ENCODE assay signal across 1 cellular context in the genomic region with DNA sequence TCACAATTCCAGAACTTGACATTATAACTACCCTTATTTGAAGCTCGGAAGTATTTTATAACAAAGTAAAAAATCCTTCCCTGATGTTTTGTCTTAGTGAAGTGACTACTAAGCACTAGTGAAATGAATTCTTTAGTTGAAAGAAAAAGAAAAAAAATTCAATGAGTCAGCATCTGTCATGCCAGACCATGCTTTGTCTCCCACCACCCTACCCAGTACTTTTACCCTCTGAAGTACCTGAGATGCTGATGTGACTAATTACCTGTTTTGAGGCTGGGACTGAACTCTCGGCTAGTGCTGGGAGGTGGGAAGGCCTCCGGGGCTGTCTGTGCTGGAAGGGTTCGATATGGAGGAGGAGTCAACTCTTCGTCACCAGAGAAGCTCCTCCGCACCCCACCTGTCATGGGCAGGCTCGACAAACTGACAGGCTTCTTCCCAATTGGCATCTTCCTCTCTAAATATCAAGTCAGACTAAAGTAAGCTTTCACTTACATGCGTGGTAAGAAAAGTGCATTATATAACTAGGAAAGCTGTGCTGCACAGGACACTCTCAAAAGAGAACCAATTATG.
TF ChIP-seq lines count a peak whose summit lies in the region.

No MANE protein-coding gene starts in this region.

TF ChIP-seq in HepG2, 621 proteins besides CTCF, POLR2A, EP300 and RAD21:
- no peak for TF ChIP-seq ZNF7 (CRISPR knock-in tag; IDR thresholded peaks at IDR 0.05)
- TF ChIP-seq ZNF224 (CRISPR knock-in tag; IDR thresholded peaks at IDR 0.05), result no peak
- TF ChIP-seq, protein P1, sequence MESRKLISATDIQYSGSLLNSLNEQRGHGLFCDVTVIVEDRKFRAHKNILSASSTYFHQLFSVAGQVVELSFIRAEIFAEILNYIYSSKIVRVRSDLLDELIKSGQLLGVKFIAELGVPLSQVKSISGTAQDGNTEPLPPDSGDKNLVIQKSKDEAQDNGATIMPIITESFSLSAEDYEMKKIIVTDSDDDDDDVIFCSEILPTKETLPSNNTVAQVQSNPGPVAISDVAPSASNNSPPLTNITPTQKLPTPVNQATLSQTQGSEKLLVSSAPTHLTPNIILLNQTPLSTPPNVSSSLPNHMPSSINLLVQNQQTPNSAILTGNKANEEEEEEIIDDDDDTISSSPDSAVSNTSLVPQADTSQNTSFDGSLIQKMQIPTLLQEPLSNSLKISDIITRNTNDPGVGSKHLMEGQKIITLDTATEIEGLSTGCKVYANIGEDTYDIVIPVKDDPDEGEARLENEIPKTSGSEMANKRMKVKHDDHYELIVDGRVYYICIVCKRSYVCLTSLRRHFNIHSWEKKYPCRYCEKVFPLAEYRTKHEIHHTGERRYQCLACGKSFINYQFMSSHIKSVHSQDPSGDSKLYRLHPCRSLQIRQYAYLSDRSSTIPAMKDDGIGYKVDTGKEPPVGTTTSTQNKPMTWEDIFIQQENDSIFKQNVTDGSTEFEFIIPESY (CRISPR knock-in tag; IDR thresholded peaks at IDR 0.05), result no peak
- TF ChIP-seq CBX2 (IDR thresholded peaks at IDR 0.05; ENCODE audit: low read depth, low read length), result no peak
- TF ChIP-seq CBX2 (CRISPR knock-in tag; IDR thresholded peaks at IDR 0.05; ENCODE audit: low read depth), result no peak
- TF ChIP-seq MAFF (IDR thresholded peaks at IDR 0.05; ENCODE audit: low read depth, low read length), result peak; percentile 87
- TF ChIP-seq, protein P2, sequence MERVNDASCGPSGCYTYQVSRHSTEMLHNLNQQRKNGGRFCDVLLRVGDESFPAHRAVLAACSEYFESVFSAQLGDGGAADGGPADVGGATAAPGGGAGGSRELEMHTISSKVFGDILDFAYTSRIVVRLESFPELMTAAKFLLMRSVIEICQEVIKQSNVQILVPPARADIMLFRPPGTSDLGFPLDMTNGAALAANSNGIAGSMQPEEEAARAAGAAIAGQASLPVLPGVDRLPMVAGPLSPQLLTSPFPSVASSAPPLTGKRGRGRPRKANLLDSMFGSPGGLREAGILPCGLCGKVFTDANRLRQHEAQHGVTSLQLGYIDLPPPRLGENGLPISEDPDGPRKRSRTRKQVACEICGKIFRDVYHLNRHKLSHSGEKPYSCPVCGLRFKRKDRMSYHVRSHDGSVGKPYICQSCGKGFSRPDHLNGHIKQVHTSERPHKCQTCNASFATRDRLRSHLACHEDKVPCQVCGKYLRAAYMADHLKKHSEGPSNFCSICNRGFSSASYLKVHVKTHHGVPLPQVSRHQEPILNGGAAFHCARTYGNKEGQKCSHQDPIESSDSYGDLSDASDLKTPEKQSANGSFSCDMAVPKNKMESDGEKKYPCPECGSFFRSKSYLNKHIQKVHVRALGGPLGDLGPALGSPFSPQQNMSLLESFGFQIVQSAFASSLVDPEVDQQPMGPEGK (CRISPR knock-in tag; IDR thresholded peaks at IDR 0.05), result no peak
- TF ChIP-seq NR2F1 (CRISPR knock-in tag; IDR thresholded peaks at IDR 0.05), result no peak
- TF ChIP-seq, protein P3, sequence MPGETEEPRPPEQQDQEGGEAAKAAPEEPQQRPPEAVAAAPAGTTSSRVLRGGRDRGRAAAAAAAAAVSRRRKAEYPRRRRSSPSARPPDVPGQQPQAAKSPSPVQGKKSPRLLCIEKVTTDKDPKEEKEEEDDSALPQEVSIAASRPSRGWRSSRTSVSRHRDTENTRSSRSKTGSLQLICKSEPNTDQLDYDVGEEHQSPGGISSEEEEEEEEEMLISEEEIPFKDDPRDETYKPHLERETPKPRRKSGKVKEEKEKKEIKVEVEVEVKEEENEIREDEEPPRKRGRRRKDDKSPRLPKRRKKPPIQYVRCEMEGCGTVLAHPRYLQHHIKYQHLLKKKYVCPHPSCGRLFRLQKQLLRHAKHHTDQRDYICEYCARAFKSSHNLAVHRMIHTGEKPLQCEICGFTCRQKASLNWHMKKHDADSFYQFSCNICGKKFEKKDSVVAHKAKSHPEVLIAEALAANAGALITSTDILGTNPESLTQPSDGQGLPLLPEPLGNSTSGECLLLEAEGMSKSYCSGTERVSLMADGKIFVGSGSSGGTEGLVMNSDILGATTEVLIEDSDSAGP (CRISPR knock-in tag; IDR thresholded peaks at IDR 0.05; ENCODE audit: borderline replicate concordance), result no peak
- no peak for TF ChIP-seq ZNF790 (CRISPR knock-in tag; IDR thresholded peaks at IDR 0.05; ENCODE audit: borderline replicate concordance)
- TF ChIP-seq RXRB (CRISPR knock-in tag; IDR thresholded peaks at IDR 0.05; ENCODE audit: borderline replicate concordance), result no peak
- peak; percentile 84 to 90 for TF ChIP-seq MAFK (conservative IDR thresholded peaks at IDR 0.05 in 1 of 2, IDR thresholded peaks at IDR 0.05 in 1 of 2; ENCODE audit: low read length in 2 of 2)
- TF ChIP-seq HOXD1 (CRISPR knock-in tag; IDR thresholded peaks at IDR 0.05), result no peak
- TF ChIP-seq, protein P4, sequence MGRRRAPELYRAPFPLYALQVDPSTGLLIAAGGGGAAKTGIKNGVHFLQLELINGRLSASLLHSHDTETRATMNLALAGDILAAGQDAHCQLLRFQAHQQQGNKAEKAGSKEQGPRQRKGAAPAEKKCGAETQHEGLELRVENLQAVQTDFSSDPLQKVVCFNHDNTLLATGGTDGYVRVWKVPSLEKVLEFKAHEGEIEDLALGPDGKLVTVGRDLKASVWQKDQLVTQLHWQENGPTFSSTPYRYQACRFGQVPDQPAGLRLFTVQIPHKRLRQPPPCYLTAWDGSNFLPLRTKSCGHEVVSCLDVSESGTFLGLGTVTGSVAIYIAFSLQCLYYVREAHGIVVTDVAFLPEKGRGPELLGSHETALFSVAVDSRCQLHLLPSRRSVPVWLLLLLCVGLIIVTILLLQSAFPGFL (CRISPR knock-in tag; IDR thresholded peaks at IDR 0.05), result no peak
- no peak for TF ChIP-seq TSC22D2 (CRISPR knock-in tag; IDR thresholded peaks at IDR 0.05; ENCODE audit: borderline replicate concordance)
- TF ChIP-seq, protein P5, sequence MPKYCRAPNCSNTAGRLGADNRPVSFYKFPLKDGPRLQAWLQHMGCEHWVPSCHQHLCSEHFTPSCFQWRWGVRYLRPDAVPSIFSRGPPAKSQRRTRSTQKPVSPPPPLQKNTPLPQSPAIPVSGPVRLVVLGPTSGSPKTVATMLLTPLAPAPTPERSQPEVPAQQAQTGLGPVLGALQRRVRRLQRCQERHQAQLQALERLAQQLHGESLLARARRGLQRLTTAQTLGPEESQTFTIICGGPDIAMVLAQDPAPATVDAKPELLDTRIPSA (CRISPR knock-in tag; IDR thresholded peaks at IDR 0.05; ENCODE audit: borderline replicate concordance), result no peak
